12 cellular contexts compared by ENCODE assay signal in genomic region chr9:137035937-137036336, GRCh38. TPM values are rescaled to one million over a fixed set of nuclear protein-coding genes. Genes with fewer than 3 reads are reported as not detected.
"Had no signal": no experiment of that assay in that cellular context is flagged by ENCODE, and none has a peak within 500 bp of the region (broad histone marks: within the 10 kb centered on the region; RNA-seq: fewer than 3 reads in every experiment).

No MANE protein-coding gene starts in this region.

- H3K27ac Mint-ChIP-seq: activated B cell treated with CpG ODN at 0.5 μM for 24 hours; activated CD4-positive, alpha-beta memory T cell treated with anti-CD3 and anti-CD28 coated beads for 36 hours; activated naive CD8-positive, alpha-beta T cell treated with anti-CD3 and anti-CD28 coated beads for 36 hours had no signal

- H3K9me3 Mint-ChIP-seq: activated B cell treated with CpG ODN at 0.5 μM for 24 hours; activated CD4-positive, alpha-beta memory T cell treated with anti-CD3 and anti-CD28 coated beads for 36 hours; activated CD4-positive, alpha-beta T cell treated with anti-CD3 and anti-CD28 coated beads, Interleukin-2, amount 10 ng/mL, durations not matched to agents 24 days and 14 days; activated naive CD4-positive, alpha-beta T cell treated with anti-CD3 and anti-CD28 coated beads, Interleukin-2, amount 10 ng/mL, durations not matched to agents 7 days and 5 days; activated naive CD8-positive, alpha-beta T cell treated with anti-CD3 and anti-CD28 coated beads for 36 hours; activated T-cell treated with anti-CD3 and anti-CD28 coated beads, Interleukin-2, amount 50 U/mL, for 4 hours; activated T-helper 2 cell treated with anti-CD3 and anti-CD28 coated beads, Interferon-gamma antibody, Interleukin-2, Interleukin-4, amounts not matched to agents 10 μg/mL and 5 μg/mL and 100 μg/mL, durations not matched to agents 14 hours and 24 hours and 36 hours; T-helper 1 cell treated with Interleukin-12 subunit alpha and Interleukin-12 subunit beta and Interleukin-4 antibody, amounts not matched to agents 30 μg/mL and 1 μg/mL, for 36 hours had no signal

- H3K27me3 Mint-ChIP-seq: activated B cell treated with CpG ODN at 0.5 μM for 24 hours; activated CD4-positive, alpha-beta memory T cell treated with anti-CD3 and anti-CD28 coated beads for 36 hours; activated naive CD8-positive, alpha-beta T cell treated with anti-CD3 and anti-CD28 coated beads for 36 hours had no signal

- H3K36me3 Mint-ChIP-seq: activated naive CD8-positive, alpha-beta T cell treated with anti-CD3 and anti-CD28 coated beads for 36 hours had no signal

- H3K4me3 Mint-ChIP-seq: activated B cell treated with CpG ODN at 0.5 μM for 24 hours; activated CD4-positive, alpha-beta memory T cell treated with anti-CD3 and anti-CD28 coated beads for 36 hours; activated CD4-positive, alpha-beta T cell treated with anti-CD3 and anti-CD28 coated beads, Interleukin-2, amount 10 ng/mL, durations not matched to agents 24 days and 14 days; activated naive CD8-positive, alpha-beta T cell treated with anti-CD3 and anti-CD28 coated beads for 36 hours; T-helper 1 cell treated with Interleukin-12 subunit alpha and Interleukin-12 subunit beta and Interleukin-4 antibody, amounts not matched to agents 30 μg/mL and 1 μg/mL, for 36 hours had no signal

RNA-seq across cellular contexts. Expression of gene FUT7, which starts 4.0 kb away (rescaled TPM):
- total RNA-seq: activated CD4-positive, alpha-beta T cell treated with anti-CD3 and anti-CD28 coated beads, Interleukin-2, amount 10 ng/mL, durations not matched to agents 24 days and 14 days; activated naive CD8-positive, alpha-beta T cell treated with anti-CD3 and anti-CD28 coated beads for 36 hours; activated T-helper 2 cell treated with anti-CD3 and anti-CD28 coated beads, Interferon-gamma antibody, Interleukin-2, Interleukin-4, amounts not matched to agents 10 μg/mL and 5 μg/mL and 100 μg/mL, durations not matched to agents 14 hours and 24 hours and 36 hours; LHCN-M2; NCI-H460; PC-3; SK-MEL-5 had no signal

RNA-seq across cellular contexts. Expression of gene ENTPD2, which starts 17.9 kb away (rescaled TPM):
- total RNA-seq: activated B cell treated with CpG ODN at 0.5 μM for 24 hours; activated CD4-positive, alpha-beta memory T cell treated with anti-CD3 and anti-CD28 coated beads for 36 hours; activated CD4-positive, alpha-beta T cell treated with anti-CD3 and anti-CD28 coated beads, Interleukin-2, amount 10 ng/mL, durations not matched to agents 24 days and 14 days; activated naive CD8-positive, alpha-beta T cell treated with anti-CD3 and anti-CD28 coated beads for 36 hours; activated T-helper 2 cell treated with anti-CD3 and anti-CD28 coated beads, Interferon-gamma antibody, Interleukin-2, Interleukin-4, amounts not matched to agents 10 μg/mL and 5 μg/mL and 100 μg/mL, durations not matched to agents 14 hours and 24 hours and 36 hours; LHCN-M2; NCI-H460; SK-MEL-5 had no signal
